In the genomic region with DNA sequence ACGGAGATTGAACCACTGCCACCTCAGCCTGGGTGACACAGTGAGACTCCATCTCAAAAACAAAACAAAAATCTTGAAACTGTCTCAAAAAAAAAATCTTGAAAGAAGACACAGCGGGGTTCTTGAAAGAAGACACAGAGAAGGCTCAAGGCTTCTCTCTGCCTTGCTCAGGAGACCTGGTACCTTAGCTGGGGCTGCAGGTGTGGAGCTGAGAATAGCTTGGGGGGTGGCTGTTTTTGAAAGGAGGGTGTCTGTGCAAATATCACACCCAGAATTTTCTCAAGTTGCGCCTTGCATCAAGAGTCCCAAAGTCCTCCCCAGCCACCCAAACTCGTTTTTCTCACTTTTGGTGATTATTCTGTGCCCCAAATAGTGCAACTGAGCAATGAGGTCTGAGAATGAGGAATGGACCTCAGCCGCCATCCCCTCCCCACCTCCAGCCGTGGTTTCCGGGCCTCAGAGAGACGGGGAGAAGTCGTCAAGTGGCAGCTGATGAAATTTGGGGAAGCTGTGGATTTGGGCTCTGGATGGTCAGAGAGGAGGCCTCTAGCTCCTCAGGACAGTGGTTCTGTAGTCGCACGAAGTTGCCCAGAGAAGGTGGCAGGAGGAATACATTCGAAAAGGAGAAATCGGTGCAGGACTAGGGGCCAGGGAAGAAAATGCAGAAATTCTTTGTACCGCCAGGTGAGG, we compare ENCODE assay signal across 25 cellular contexts. TPM values are rescaled to one million over a fixed set of nuclear protein-coding genes. Genes with fewer than 3 reads are reported as not detected.
DNase-seq lines count a peak whose midpoint lies in the region; ATAC-seq, FAIRE-seq and TF ChIP-seq lines count a peak whose summit lies in the region.
"Had no signal": no experiment of that assay in that cellular context is flagged by ENCODE, and none has a peak within 500 bp of the region (broad histone marks: within the 10 kb centered on the region; RNA-seq: fewer than 3 reads in every experiment).

No MANE protein-coding gene starts in this region.

- no peak for TF ChIP-seq CTCF in OCI-LY1 (IDR thresholded peaks at IDR 0.05; ENCODE audit: low read length)
- TF ChIP-seq CTCF in K562 (IDR thresholded peaks at IDR 0.05 in 2 of 3, conservative IDR thresholded peaks at IDR 0.05 in 1 of 3; ENCODE audit: insufficient read depth in 2 of 3, low read depth in 1 of 3, low read length in 3 of 3), result no peak
- TF ChIP-seq CTCF in tibial nerve (IDR thresholded peaks at IDR 0.05), result no peak

- peak overlapping the region; percentile 19 for H3K4me3 ChIP-seq in OCI-LY1 (ENCODE audit: low read depth, low read length, poor library complexity, severe bottlenecking)
- H3K4me3 ChIP-seq in K562, result no peak overlapping the region
- H3K4me3 ChIP-seq in tibial nerve, result no peak overlapping the region
- H3K4me3 ChIP-seq: heart right ventricle, ovary, thyroid gland had no signal

- no peak for FAIRE-seq in K562 (lab: Jason Lieb, UNC)
- FAIRE-seq: A204.1, astrocyte had no signal

- in situ Hi-C loops in K562 (cut with MboI), result no loop called here

- TF ChIP-seq EP300 in K562 (IDR thresholded peaks at IDR 0.05; ENCODE audit: low read length), result no peak
- TF ChIP-seq EP300 in tibial nerve (IDR thresholded peaks at IDR 0.05), result no peak

- DNase-seq in Right ventricle myocardium inferior (ENCODE audit: missing footprints) (peak; percentile 64), left cardiac atrium (no peak), K562 (ENCODE audit: extremely low read depth in 1 of 4, low spot score in 3 of 4) (no peak), tibial nerve (ENCODE audit: low spot score in 2 of 2) (no peak), cerebellum (ENCODE audit: low spot score) (no peak)
- DNase-seq: activated CD4-positive, alpha-beta T cell treated with anti-CD3 and anti-CD28 coated beads, Interleukin-2, amount 50 U/mL, for 1 hour; central memory CD4-positive, alpha-beta T cell; heart right ventricle; left colon; mesendoderm; NCI-H1694 treated with DMSO at 0.1 percent for 48 hours; NCI-H2227 treated with DMSO at 0.1 percent for 48 hours; ovary; PC-3; right cardiac atrium; SHP77 treated with DMSO at 0.1 percent for 48 hours; stimulated activated CD4-positive, alpha-beta T cell treated with anti-CD3 and anti-CD28 coated beads, Interleukin-4, amount 100 ng/mL, for 4 hours; thyroid gland had no signal

- no peaks in the 10 kb centered on the region for H3K27me3 ChIP-seq in OCI-LY1 (ENCODE audit: insufficient read depth, low read length)
- H3K27me3 ChIP-seq in K562 (ENCODE audit: control insufficient read depth in 2 of 2, insufficient read depth in 2 of 2, low read length in 2 of 2), result no peaks in the 10 kb centered on the region
- no peaks in the 10 kb centered on the region for H3K27me3 ChIP-seq in tibial nerve
- H3K27me3 ChIP-seq: heart right ventricle, ovary, thyroid gland had no signal

- H3K36me3 ChIP-seq in OCI-LY1 (ENCODE audit: insufficient read depth, low read length) (peaks cover 55% of the 10 kb centered on the region), K562 (ENCODE audit: control insufficient read depth, insufficient read depth, low read length) (peaks cover 11% of the 10 kb centered on the region; the same call in 1 of the 3 replicates), tibial nerve (peaks cover 0 to 45% (median 0%) of the 10 kb centered on the region in 3 donors)
- H3K36me3 ChIP-seq: ovary, thyroid gland had no signal

- CTCF ChIA-PET in K562 (lab: Yijun Ruan, JAX; ENCODE audit: low intra/inter-chr PET ratio), result no interaction called here

- H3K4me1 ChIP-seq in OCI-LY1 (ENCODE audit: insufficient read depth, low read length, severe bottlenecking), result peaks cover 75% of the 10 kb centered on the region
- peaks cover 7 to 21% of the 10 kb centered on the region in 2 experiments; a peak in 3 of 5 replicates for H3K4me1 ChIP-seq in K562 (replicated peaks in 1 of 2; ENCODE audit: control insufficient read depth in 2 of 2, insufficient read depth in 2 of 2, low read length in 2 of 2)
- peaks cover 0 to 40% (median 10%) of the 10 kb centered on the region in 4 donors for H3K4me1 ChIP-seq in tibial nerve

- ATAC-seq in Right ventricle myocardium inferior (no peak), left cardiac atrium (no peak), K562 (no peak), HG02763 (IDR thresholded peaks at IDR 0.05; ENCODE audit: unreplicated experiment) (no peak), HG02610 (IDR thresholded peaks at IDR 0.05; ENCODE audit: unreplicated experiment) (no peak)
- ATAC-seq: activated T-helper 17 cell treated with anti-CD3 and anti-CD28 coated beads, Interleukin-2, amount 50 U/mL, for 72 hours; HCT116; heart right ventricle; left colon; PC-3; right cardiac atrium had no signal

- H3K27ac ChIP-seq in OCI-LY1 (ENCODE audit: low read depth, low read length, poor library complexity, severe bottlenecking) (peak overlapping the region; percentile 95), K562 (ENCODE audit: extremely low read depth, low read depth, low read length) (no peak overlapping the region), tibial nerve (peak overlapping the region in 1 of 4 donors; percentile 17)
- H3K27ac ChIP-seq: ovary, thyroid gland had no signal

- BruUV-seq in K562 (replicated peaks; lab: Mats Ljungman, UMichigan), result no TSS peak

- no peaks in the 10 kb centered on the region for H4K20me1 ChIP-seq in OCI-LY1 (ENCODE audit: insufficient read depth, low read length)
- H4K20me1 ChIP-seq in K562 (replicated peaks; ENCODE audit: control insufficient read depth, insufficient read depth, low read length), result 0 out of 2 replicates have a peak, but pooled peaks cover 3% of the 10 kb centered on the region

- POLR2A ChIA-PET in K562 (lab: Yijun Ruan, JAX), result interaction anchor here (0.7 to 1.6 kb wide), 3 partner anchors 12 to 81 kb away, joined by 3 to 4 read pairs (median 3); no protein-coding TSS in a partner anchor

- no peaks in the 10 kb centered on the region for H3K9me3 ChIP-seq in OCI-LY1 (ENCODE audit: low read length)
- no peaks in the 10 kb centered on the region for H3K9me3 ChIP-seq in K562 (replicated peaks; ENCODE audit: control insufficient read depth, insufficient read depth, low read depth, low read length)
- no peaks in the 10 kb centered on the region for H3K9me3 ChIP-seq in tibial nerve
- H3K9me3 ChIP-seq: heart right ventricle, ovary, thyroid gland had no signal

- no peaks in the 10 kb centered on the region for H3K9me2 ChIP-seq in OCI-LY1 (ENCODE audit: low read depth, low read length)

- intact Hi-C loops in Right ventricle myocardium inferior (cut with DNase I), result no loop called here
- intact Hi-C loops in left cardiac atrium (cut with DNase I), result no loop called here
- intact Hi-C loops in K562 (cut with micrococcal nuclease), result no loop called here

- H2AFZ ChIP-seq in OCI-LY1 (ENCODE audit: low read length), result no peak overlapping the region
- no peak overlapping the region for H2AFZ ChIP-seq in K562 (ENCODE audit: low read depth, low read length)

- peaks cover 18% of the 10 kb centered on the region for H3K79me2 ChIP-seq in OCI-LY1 (ENCODE audit: insufficient read depth, low read length)
- no peaks in the 10 kb centered on the region for H3K79me2 ChIP-seq in K562 (ENCODE audit: control insufficient read depth, insufficient read depth, low read length)

- no peak for TF ChIP-seq POLR2A in K562 (conservative IDR thresholded peaks at IDR 0.05)
- TF ChIP-seq POLR2A in tibial nerve (IDR thresholded peaks at IDR 0.05), result no peak

- WGBS in K562 (ENCODE audit: insufficient coverage, low coverage, missing lambda C conversion rate), result 76% methylated on average over 7 of the region's 14 CpGs
- WGBS in tibial nerve, 2 donors, result 81% methylated on average over 14 of the region's 14 CpGs

- H3K9me1 ChIP-seq in K562 (ENCODE audit: control insufficient read depth, insufficient read depth, low read length), result no peaks in the 10 kb centered on the region

- H3K9ac ChIP-seq in OCI-LY1 (ENCODE audit: low read length) (peak overlapping the region; percentile 46; the same call in 1 of the 2 replicates), K562 (ENCODE audit: insufficient read depth in 1 of 2, low read depth in 2 of 2, low read length in 2 of 2) (peak overlapping the region in 1 of 2 experiments; percentile 20; a peak in 1 of 4 replicates)

- H3K4me2 ChIP-seq in OCI-LY1 (ENCODE audit: low read length) (peak overlapping the region; percentile 56), K562 (ENCODE audit: insufficient read depth, low read length) (no peak overlapping the region)

- TF ChIP-seq RAD21 in K562 (CRISPR knock-in tag; conservative IDR thresholded peaks at IDR 0.05 in 1 of 2, IDR thresholded peaks at IDR 0.05 in 1 of 2), result no peak

- no peaks in the 10 kb centered on the region for H3F3A ChIP-seq in OCI-LY1 (ENCODE audit: insufficient read depth, low read length)

RNA-seq across cellular contexts. Expression of a gene that starts 8.8 kb away (rescaled TPM):
- total RNA-seq in Right ventricle myocardium inferior (8.4 TPM), left cardiac atrium (10 to 100 TPM in 1 of 2 donors, 1 to 10 TPM in 1; 7.9 to 13.6 TPM), K562 (2014; rRNA removed) (2.0 and 2.5 TPM in 2 replicates), K562 (2014; rRNA removed; fragmentation: Illumina TruSeq; extraction: Trizol) (1.3 and 1.5 TPM in 2 replicates), K562 (2015; rRNA removed; fragmentation: Illumina TruSeq; extraction: Trizol) (1.9 and 2.0 TPM in 2 replicates), K562 (2021) (3.8 and 3.9 TPM in 2 replicates), tibial nerve (10 to 100 TPM; 11.6 to 13.3 (median 12.2) TPM), cerebellum (4.9 TPM)
- 6.5 and 16.7 TPM in 2 replicates for total RNA-seq in K562 (2011; cell fraction: chromatin; rRNA removed; ENCODE audit: low replicate concordance)
- total RNA-seq in K562 (2011; cell fraction: nucleolus; rRNA removed), result 14.1 and 14.8 TPM in 2 replicates
- 9.9 and 11.3 TPM in 2 replicates for total RNA-seq in K562 (2011; cell fraction: nucleoplasm; rRNA removed)
- polyA plus RNA-seq in K562 (2011; rRNA removed) (1.5 and 2.1 TPM in 2 replicates), K562 (2014; fragmentation: Illumina TruSeq; extraction: Trizol) (1.6 TPM in 2 replicates), K562 (2014; fragmentation: Nextera tagmentation; extraction: Ambion mirVana) (1 to 10 TPM; 1.9 to 2.2 TPM), K562 (2014; rRNA removed) (1.9 and 2.0 TPM in 2 replicates)
- polyA plus RNA-seq in K562 (2011; cell fraction: cytosol; rRNA removed), result 2.7 and 4.7 TPM in 2 replicates
- polyA plus RNA-seq in K562 (2011; cell fraction: nucleus; rRNA removed), result 2.1 and 2.9 TPM in 2 replicates
- 1.1 and 1.2 TPM in 2 replicates for polyA plus RNA-seq in K562 (2012)
- 2.5 and 3.3 TPM in 2 replicates for polyA minus RNA-seq in K562 (2011; rRNA and poly(A)+ RNA removed)
- 3.3 and 3.4 TPM in 2 replicates for polyA minus RNA-seq in K562 (2011; cell fraction: cytosol; rRNA and poly(A)+ RNA removed)
- polyA minus RNA-seq in K562 (2011; cell fraction: nucleus; rRNA and poly(A)+ RNA removed), result 1.6 and 2.2 TPM in 2 replicates

RNA-seq across cellular contexts. Expression of a gene that starts 27.6 kb away (rescaled TPM):
- 26.0 TPM for total RNA-seq in Right ventricle myocardium inferior
- total RNA-seq in left cardiac atrium, result 10 to 100 TPM; 32.7 to 34.9 TPM
- 743 and 899 TPM in 2 replicates for total RNA-seq in K562 (2011; cell fraction: chromatin; rRNA removed; ENCODE audit: low replicate concordance)
- total RNA-seq in K562 (2011; cell fraction: nucleolus; rRNA removed), result 373 and 377 TPM in 2 replicates
- total RNA-seq in K562 (2011; cell fraction: nucleoplasm; rRNA removed), result 405 and 438 TPM in 2 replicates
- total RNA-seq in K562 (2014; rRNA removed), result 121 and 133 TPM in 2 replicates
- total RNA-seq in K562 (2014; rRNA removed; fragmentation: Illumina TruSeq; extraction: Trizol), result 104 and 131 TPM in 2 replicates
- total RNA-seq in K562 (2015; rRNA removed; fragmentation: Illumina TruSeq; extraction: Trizol), result 80.1 and 84.8 TPM in 2 replicates
- 261 and 271 TPM in 2 replicates for total RNA-seq in K562 (2021)
- polyA plus RNA-seq in K562 (2011; rRNA removed), result 88.6 and 150 TPM in 2 replicates
- 48.0 and 61.3 TPM in 2 replicates for polyA plus RNA-seq in K562 (2011; cell fraction: cytosol; rRNA removed)
- polyA plus RNA-seq in K562 (2011; cell fraction: nucleus; rRNA removed), result 345 and 363 TPM in 2 replicates
- 147 and 255 TPM in 2 replicates for polyA plus RNA-seq in K562 (2012)
- polyA plus RNA-seq in K562 (2014; fragmentation: Illumina TruSeq; extraction: Trizol), result 163 and 181 TPM in 2 replicates
- 100 to 1,000 TPM in 1 of 2 experiments, 10 to 100 TPM in 1; 95.0 to 159 TPM for polyA plus RNA-seq in K562 (2014; fragmentation: Nextera tagmentation; extraction: Ambion mirVana)
- 111 and 126 TPM in 2 replicates for polyA plus RNA-seq in K562 (2014; rRNA removed)
- 116 and 118 TPM in 2 replicates for polyA minus RNA-seq in K562 (2011; rRNA and poly(A)+ RNA removed)
- polyA minus RNA-seq in K562 (2011; cell fraction: cytosol; rRNA and poly(A)+ RNA removed), result 97.3 and 133 TPM in 2 replicates
- polyA minus RNA-seq in K562 (2011; cell fraction: nucleus; rRNA and poly(A)+ RNA removed), result 89.7 and 106 TPM in 2 replicates
- total RNA-seq in tibial nerve, result 10 to 100 TPM; 48.2 to 72.9 (median 55.2) TPM
- 42.7 TPM for total RNA-seq in cerebellum

RNA-seq across cellular contexts. Expression of a gene that starts 29.7 kb away (rescaled TPM):
- total RNA-seq in Right ventricle myocardium inferior (70.1 TPM), left cardiac atrium (10 to 100 TPM; 60.2 to 68.5 TPM), K562 (2014; rRNA removed) (239 and 297 TPM in 2 replicates), K562 (2014; rRNA removed; fragmentation: Illumina TruSeq; extraction: Trizol) (12.3 and 20.8 TPM in 2 replicates), K562 (2015; rRNA removed; fragmentation: Illumina TruSeq; extraction: Trizol) (64.9 and 69.9 TPM in 2 replicates), K562 (2021) (198 and 204 TPM in 2 replicates), tibial nerve (10 to 100 TPM; 37.9 to 83.1 (median 47.8) TPM), cerebellum (8.1 TPM)
- 75.4 and 154 TPM in 2 replicates for total RNA-seq in K562 (2011; cell fraction: chromatin; rRNA removed; ENCODE audit: low replicate concordance)
- 118 and 119 TPM in 2 replicates for total RNA-seq in K562 (2011; cell fraction: nucleolus; rRNA removed)
- 109 and 125 TPM in 2 replicates for total RNA-seq in K562 (2011; cell fraction: nucleoplasm; rRNA removed)
- polyA plus RNA-seq in K562 (2011; rRNA removed) (44.2 and 64.0 TPM in 2 replicates), K562 (2014; fragmentation: Illumina TruSeq; extraction: Trizol) (71.2 and 153 TPM in 2 replicates), K562 (2014; fragmentation: Nextera tagmentation; extraction: Ambion mirVana) (1 to 10 TPM; 1.4 to 5.0 TPM), K562 (2014; rRNA removed) (178 and 184 TPM in 2 replicates)
- polyA plus RNA-seq in K562 (2011; cell fraction: cytosol; rRNA removed), result 115 and 258 TPM in 2 replicates
- polyA plus RNA-seq in K562 (2011; cell fraction: nucleus; rRNA removed), result 132 and 192 TPM in 2 replicates
- polyA plus RNA-seq in K562 (2012), result 125 and 156 TPM in 2 replicates
- 17.9 and 18.5 TPM in 2 replicates for polyA minus RNA-seq in K562 (2011; rRNA and poly(A)+ RNA removed)
- polyA minus RNA-seq in K562 (2011; cell fraction: cytosol; rRNA and poly(A)+ RNA removed), result 40.0 and 52.5 TPM in 2 replicates
- 25.0 and 33.0 TPM in 2 replicates for polyA minus RNA-seq in K562 (2011; cell fraction: nucleus; rRNA and poly(A)+ RNA removed)

RNA-seq across cellular contexts. Expression of a gene that starts 48.6 kb away (rescaled TPM):
- total RNA-seq in Right ventricle myocardium inferior (8.6 TPM), left cardiac atrium (10 to 100 TPM; 12.0 to 28.5 TPM), K562 (2014; rRNA removed) (17.4 and 26.0 TPM in 2 replicates), K562 (2014; rRNA removed; fragmentation: Illumina TruSeq; extraction: Trizol) (11.9 and 12.1 TPM in 2 replicates), K562 (2015; rRNA removed; fragmentation: Illumina TruSeq; extraction: Trizol) (23.6 and 24.1 TPM in 2 replicates), K562 (2021) (22.3 and 22.6 TPM in 2 replicates), tibial nerve (10 to 100 TPM; 14.7 to 50.1 (median 43.1) TPM), cerebellum (2.7 TPM)
- total RNA-seq in K562 (2011; cell fraction: chromatin; rRNA removed; ENCODE audit: low replicate concordance), result 41.5 and 107 TPM in 2 replicates
- total RNA-seq in K562 (2011; cell fraction: nucleolus; rRNA removed), result 83.4 and 99.6 TPM in 2 replicates
- 76.3 and 76.6 TPM in 2 replicates for total RNA-seq in K562 (2011; cell fraction: nucleoplasm; rRNA removed)
- polyA plus RNA-seq in K562 (2011; rRNA removed) (13.1 and 21.4 TPM in 2 replicates), K562 (2014; fragmentation: Illumina TruSeq; extraction: Trizol) (24.4 and 29.9 TPM in 2 replicates), K562 (2014; fragmentation: Nextera tagmentation; extraction: Ambion mirVana) (1 to 10 TPM; 2.3 to 2.4 TPM), K562 (2014; rRNA removed) (13.4 TPM in 2 replicates)
- 20.2 and 23.1 TPM in 2 replicates for polyA plus RNA-seq in K562 (2011; cell fraction: cytosol; rRNA removed)
- 17.5 and 30.7 TPM in 2 replicates for polyA plus RNA-seq in K562 (2011; cell fraction: nucleus; rRNA removed)
- 22.4 and 63.2 TPM in 2 replicates for polyA plus RNA-seq in K562 (2012)
- 19.6 and 21.5 TPM in 2 replicates for polyA minus RNA-seq in K562 (2011; rRNA and poly(A)+ RNA removed)
- 21.5 and 23.8 TPM in 2 replicates for polyA minus RNA-seq in K562 (2011; cell fraction: cytosol; rRNA and poly(A)+ RNA removed)
- 13.8 and 17.4 TPM in 2 replicates for polyA minus RNA-seq in K562 (2011; cell fraction: nucleus; rRNA and poly(A)+ RNA removed)
